ENCODE assay signal across 4 cellular contexts in genomic region chr6:117028256-117028655, GRCh38.
"Had no signal": no experiment of that assay in that cellular context is flagged by ENCODE, and none has a peak within 500 bp of the region (broad histone marks: within the 10 kb centered on the region; RNA-seq: fewer than 3 reads in every experiment).

No MANE protein-coding gene starts in this region.

- H3K4me3 Mint-ChIP-seq: GM23338, H9 had no signal

- H2AFZ ChIP-seq: GM23338 had no signal

- DNase-seq: H9, HCEC 1CT, IMR-90 had no signal

- H3K27ac Mint-ChIP-seq: GM23338, H9 had no signal

- H3K4me3 ChIP-seq: GM23338 had no signal

- H3K4me1 Mint-ChIP-seq: GM23338, H9 had no signal

- H3K4me2 ChIP-seq: GM23338 had no signal

- H3K9me3 Mint-ChIP-seq: GM23338, H9 had no signal
